Comparison of ENCODE assay signal across 7 cellular contexts in the genomic region with DNA sequence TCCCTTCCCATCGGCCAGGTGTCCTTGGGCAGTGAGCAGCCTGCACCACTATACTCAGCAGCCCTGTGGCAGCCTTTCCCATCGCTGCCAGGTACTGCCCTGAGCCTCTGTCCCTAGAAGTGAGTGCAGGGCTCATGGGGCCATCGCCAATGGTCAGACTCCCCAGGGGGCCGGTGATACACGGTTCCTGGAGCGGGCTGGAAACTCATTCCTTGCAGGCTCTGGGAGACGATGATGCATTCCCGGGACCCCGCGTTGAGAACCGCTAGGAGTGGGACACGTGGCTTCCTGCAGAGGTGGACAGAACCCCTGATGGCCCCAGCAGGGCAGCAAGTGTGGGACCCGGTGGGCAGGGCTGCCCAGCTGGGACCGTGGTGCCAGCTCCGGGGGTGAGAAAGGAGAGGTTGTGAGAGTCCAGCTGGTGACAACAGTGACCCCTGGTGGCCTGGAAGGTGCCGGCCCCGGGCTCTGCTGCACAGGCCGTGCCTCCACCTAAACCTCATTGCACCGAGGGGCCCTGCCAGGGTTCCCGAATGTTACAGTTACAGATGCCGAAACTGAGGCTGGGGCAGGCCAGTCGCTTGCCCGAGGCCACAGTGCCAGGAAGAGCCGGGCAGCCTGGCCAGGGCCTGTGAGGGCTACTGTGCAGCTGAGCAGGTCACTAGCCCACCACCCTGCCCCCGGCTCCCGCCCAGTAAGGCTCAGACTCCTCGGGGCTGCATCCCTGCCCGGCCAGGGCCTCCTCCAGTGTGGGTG. TPM values are rescaled to one million over a fixed set of nuclear protein-coding genes. Genes with fewer than 3 reads are reported as not detected.
DNase-seq lines count a peak whose midpoint lies in the region; ATAC-seq and TF ChIP-seq lines count a peak whose summit lies in the region.

No MANE protein-coding gene starts in this region.

- H3K4me2 ChIP-seq in osteoblast (ENCODE audit: insufficient read depth, low read length): no peak overlapping the region

- peak; percentile 62 for ATAC-seq in HG03196 (IDR thresholded peaks at IDR 0.05; ENCODE audit: unreplicated experiment)

- intact Hi-C loops in transverse colon (cut with DNase I; ENCODE audit: low total_unique reads): loop anchor here (10.0 kb wide), 1 partner anchor 109 kb away; no protein-coding TSS in a partner anchor

- no peak overlapping the region for H3K27ac ChIP-seq in osteoblast (ENCODE audit: low read depth, low read length)
- H3K27ac ChIP-seq in transverse colon: no peak overlapping the region

- in situ Hi-C loops in transverse colon (cut with MboI; ENCODE audit: low pct_ligation_motif_present in 1 of 4, low pct_unique_long_range_greater_than_20kb in 1 of 4, low sequenced_read_pairs in 3 of 4): loop anchor here in 2 of 4 donors (25.0 kb wide), 1 partner anchor 111 kb away; no protein-coding TSS in a partner anchor

- DNase-seq in GM12864 (ENCODE audit: low read depth) (no peak), RKO (ENCODE audit: low spot score) (peak; percentile 43), foreskin fibroblast (peak; percentile 28 to 77), osteoblast (ENCODE audit: insufficient read length, low spot score, missing footprints) (peak; percentile 99), transverse colon (peak; percentile 73)
- peak; percentile 58 for DNase-seq in activated T-helper 9 cell treated with anti-CD3 and anti-CD28 coated beads, Interleukin-2, amount 50 U/mL, for 16 hours (ENCODE audit: low read depth)

- H3K27me3 ChIP-seq in osteoblast (ENCODE audit: insufficient read depth, low read length) (no peaks in the 10 kb centered on the region), transverse colon (no peaks in the 10 kb centered on the region)

- no peak for TF ChIP-seq POLR2A in transverse colon (IDR thresholded peaks at IDR 0.05)

- peak; percentile 88 for TF ChIP-seq CTCF in GM12864 (IDR thresholded peaks at IDR 0.05; ENCODE audit: low read depth, low read length, missing control alignments)
- TF ChIP-seq CTCF in foreskin fibroblast (IDR thresholded peaks at IDR 0.05; ENCODE audit: low read depth, low read length): peak; percentile 89
- peak; percentile 67 for TF ChIP-seq CTCF in osteoblast (IDR thresholded peaks at IDR 0.05; ENCODE audit: extremely low read depth, low read depth, low read length)
- TF ChIP-seq CTCF in transverse colon (IDR thresholded peaks at IDR 0.05): peak; percentile 74 to 88 (median 79)

- H3K4me1 ChIP-seq in osteoblast (ENCODE audit: insufficient read depth, low read length) (no peaks in the 10 kb centered on the region), transverse colon (peaks cover 0 to 10% (median 9%) of the 10 kb centered on the region in 4 donors)

- peaks cover 52% of the 10 kb centered on the region for H4K20me1 ChIP-seq in osteoblast (ENCODE audit: insufficient read depth, low read length)

- no peak overlapping the region for H3K4me3 ChIP-seq in GM12864 (ENCODE audit: low read depth, low read length)
- H3K4me3 ChIP-seq in foreskin fibroblast (ENCODE audit: low read depth in 1 of 2, low read length in 2 of 2): no peak overlapping the region
- no peak overlapping the region for H3K4me3 ChIP-seq in osteoblast (ENCODE audit: insufficient read depth, low read length)
- H3K4me3 ChIP-seq in transverse colon: no peak overlapping the region

- H2AFZ ChIP-seq in osteoblast (ENCODE audit: low read length): no peak overlapping the region

- whole genome bisulfite sequencing in transverse colon (ENCODE audit: low coverage in 1 of 2), 2 donors: 49% methylated on average over 22 of the region's 28 CpGs; no CpG with 5 or more reads in 1 of the 2 donors

- no peaks in the 10 kb centered on the region for H3K9me3 ChIP-seq in osteoblast (ENCODE audit: low read depth, low read length)
- H3K9me3 ChIP-seq in transverse colon: no peaks in the 10 kb centered on the region

- no peak for TF ChIP-seq EP300 in transverse colon (IDR thresholded peaks at IDR 0.05; ENCODE audit: low read depth)

- H3K36me3 ChIP-seq in osteoblast (ENCODE audit: insufficient read depth, low read length) (no peaks in the 10 kb centered on the region), transverse colon (no peaks in the 10 kb centered on the region)

- no peaks in the 10 kb centered on the region for H3K79me2 ChIP-seq in osteoblast (ENCODE audit: insufficient read depth, low read length)

RNA-seq across cellular contexts. Expression of gene FBRSL1, which starts 33.8 kb away (rescaled TPM):
- total RNA-seq in osteoblast: 2.7 and 12.3 TPM in 2 replicates
- 100 to 1,000 TPM in 1 of 4 donors, 10 to 100 TPM in 3; 23.3 to 306 (median 49.7) TPM for total RNA-seq in transverse colon
